ENCODE assay signal across 1 cellular context in genomic region chr13:48181482-48182145, GRCh38.
TF ChIP-seq lines count a peak whose summit lies in the region.

No MANE protein-coding gene starts in this region.

TF ChIP-seq in H1, 55 proteins besides CTCF, POLR2A, EP300 and RAD21:
- TF ChIP-seq SAP30 (IDR thresholded peaks at IDR 0.05; ENCODE audit: insufficient read depth, insufficient replicate concordance, low read length) (no peak), USF2 (IDR thresholded peaks at IDR 0.05; ENCODE audit: low read length) (no peak), RXRA (IDR thresholded peaks at IDR 0.05; ENCODE audit: insufficient read depth, low read depth, low read length) (no peak), HDAC2 (IDR thresholded peaks at IDR 0.05; ENCODE audit: borderline replicate concordance in 1 of 2, low read depth in 2 of 2, low read length in 2 of 2) (no peak), GABPA (IDR thresholded peaks at IDR 0.05; ENCODE audit: borderline replicate concordance, insufficient read depth, low read length) (no peak), BCL11A (IDR thresholded peaks at IDR 0.05; ENCODE audit: low read depth in 2 of 2, low read length in 2 of 2) (no peak), MAFK (IDR thresholded peaks at IDR 0.05; ENCODE audit: low read depth, low read length) (no peak), BACH1 (IDR thresholded peaks at IDR 0.05; ENCODE audit: low read length) (no peak), SIRT6 (IDR thresholded peaks at IDR 0.05; ENCODE audit: low read length) (no peak), NRF1 (IDR thresholded peaks at IDR 0.05; ENCODE audit: low read depth, low read length) (no peak)
- TF ChIP-seq, protein P1, sequence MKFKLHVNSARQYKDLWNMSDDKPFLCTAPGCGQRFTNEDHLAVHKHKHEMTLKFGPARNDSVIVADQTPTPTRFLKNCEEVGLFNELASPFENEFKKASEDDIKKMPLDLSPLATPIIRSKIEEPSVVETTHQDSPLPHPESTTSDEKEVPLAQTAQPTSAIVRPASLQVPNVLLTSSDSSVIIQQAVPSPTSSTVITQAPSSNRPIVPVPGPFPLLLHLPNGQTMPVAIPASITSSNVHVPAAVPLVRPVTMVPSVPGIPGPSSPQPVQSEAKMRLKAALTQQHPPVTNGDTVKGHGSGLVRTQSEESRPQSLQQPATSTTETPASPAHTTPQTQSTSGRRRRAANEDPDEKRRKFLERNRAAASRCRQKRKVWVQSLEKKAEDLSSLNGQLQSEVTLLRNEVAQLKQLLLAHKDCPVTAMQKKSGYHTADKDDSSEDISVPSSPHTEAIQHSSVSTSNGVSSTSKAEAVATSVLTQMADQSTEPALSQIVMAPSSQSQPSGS (IDR thresholded peaks at IDR 0.05; ENCODE audit: low read length) = no peak
TF ChIP-seq in H1: peak in this region for 0.
